Comparison of ENCODE assay signal across 22 cellular contexts in genomic region chr2:120797421-120798289, GRCh38.
DNase-seq lines count a peak whose midpoint lies in the region; TF ChIP-seq lines count a peak whose summit lies in the region.
"Had no signal": no experiment of that assay in that cellular context is flagged by ENCODE, and none has a peak within 500 bp of the region (broad histone marks: within the 10 kb centered on the region; RNA-seq: fewer than 3 reads in every experiment).

No MANE protein-coding gene starts in this region.

- H3K56ac ChIP-seq in mesendoderm (ENCODE audit: low read length) = peak overlapping the region; percentile 5

- H3K9me3 ChIP-seq in HEK293 (ENCODE audit: control insufficient read depth, insufficient read depth, low read depth, low read length) = no peaks in the 10 kb centered on the region
- H3K9me3 ChIP-seq: breast epithelium, Caco-2 had no signal

- H2BK5ac ChIP-seq in mesendoderm (ENCODE audit: low read length) = no peak overlapping the region

- H3K27me3 ChIP-seq in mesendoderm (ENCODE audit: insufficient read depth, low read length, poor library complexity) = no peaks in the 10 kb centered on the region
- H3K27me3 ChIP-seq: breast epithelium had no signal

- no peak overlapping the region for H2BK15ac ChIP-seq in mesendoderm (replicated peaks; ENCODE audit: low read depth)

- peaks cover 3% of the 10 kb centered on the region for H3K27me3 Mint-ChIP-seq in glutamatergic neuron (ENCODE audit: unreplicated experiment)
- H3K27me3 Mint-ChIP-seq: activated CD4-positive, alpha-beta memory T cell treated with anti-CD3 and anti-CD28 coated beads, Interleukin-2, amount 10 ng/mL, durations not matched to agents 7 days and 5 days; activated naive CD8-positive, alpha-beta T cell had no signal

- peaks cover 11% of the 10 kb centered on the region for H3K9me3 Mint-ChIP-seq in glutamatergic neuron (ENCODE audit: unreplicated experiment)
- H3K9me3 Mint-ChIP-seq: activated CD4-positive, alpha-beta memory T cell treated with anti-CD3 and anti-CD28 coated beads, Interleukin-2, amount 10 ng/mL, durations not matched to agents 7 days and 5 days; activated T-cell treated with anti-CD3 and anti-CD28 coated beads, Interleukin-2, amount 50 U/mL, for 72 hours had no signal

- no peak overlapping the region for H4K5ac ChIP-seq in mesendoderm (ENCODE audit: low read length)

- POLR2A ChIA-PET in HEK293 (lab: Yijun Ruan, JAX) = no interaction called here

- H3K79me2 ChIP-seq in mesendoderm (ENCODE audit: control insufficient read depth, insufficient read depth, low read length) = peaks cover 2% of the 10 kb centered on the region

- peak; percentile 40 for DNase-seq in AG08395 (ENCODE audit: low spot score)
- peak; percentile 83 for DNase-seq in cerebellar cortex (ENCODE audit: low spot score)
- no peak for DNase-seq in mesendoderm
- no peak for DNase-seq in HK-2 (ENCODE audit: unreplicated experiment)
- no peak for DNase-seq in glutamatergic neuron
- no peak for DNase-seq in SIG-M5 (lab: John Stamatoyannopoulos, UW)
- DNase-seq in T-helper 1 cell = no peak
- DNase-seq: activated CD4-positive, alpha-beta memory T cell treated with anti-CD3 and anti-CD28 coated beads, Interleukin-2, amount 10 ng/mL, durations not matched to agents 7 days and 5 days; activated T-cell treated with anti-CD3 and anti-CD28 coated beads, Interleukin-2, amount 50 U/mL, for 72 hours; Caco-2; hippocampal formation; kidney glomerular epithelial cell; NCI-H1092; NK-92 treated with Interleukin-12 subunit alpha and Interleukin-12 subunit beta, amount 100 ng/mL, for 24 hours; occipital lobe; stimulated activated CD4-positive, alpha-beta T cell treated with anti-CD3 and anti-CD28 coated beads, Interleukin-2, amount 100 ng/mL, for 48 hours; T-helper 17 cell had no signal

- no peak overlapping the region for H4K8ac ChIP-seq in mesendoderm (ENCODE audit: low read depth, low read length)

- H3K23ac ChIP-seq in mesendoderm (ENCODE audit: low read length) = no peak overlapping the region

- H3K36me3 ChIP-seq in HEK293 (ENCODE audit: control insufficient read depth in 2 of 2, insufficient read depth in 1 of 2, low read length in 2 of 2) = no peaks in the 10 kb centered on the region; a peak in 1 of 3 replicates
- H3K36me3 ChIP-seq in mesendoderm (ENCODE audit: control insufficient read depth, insufficient read depth, low read length) = no peaks in the 10 kb centered on the region
- H3K36me3 ChIP-seq: breast epithelium had no signal

- no peak overlapping the region for H3K9ac ChIP-seq in mesendoderm (ENCODE audit: low read length)
- H3K9ac ChIP-seq: KMS-11 had no signal

- H3K4me3 ChIP-seq in HEK293 (ENCODE audit: low read depth, low read length) (no peak overlapping the region), mesendoderm (ENCODE audit: low read length) (no peak overlapping the region)
- H3K4me3 ChIP-seq: breast epithelium, GM12878 had no signal

- no peak overlapping the region for H2AK5ac ChIP-seq in mesendoderm (ENCODE audit: low read length)

- H3K79me1 ChIP-seq in mesendoderm (ENCODE audit: low read length) = peaks cover 12% of the 10 kb centered on the region

- H3K4ac ChIP-seq in mesendoderm (ENCODE audit: low read depth, low read length) = no peak overlapping the region

- no peak overlapping the region for H3K4me3 Mint-ChIP-seq in glutamatergic neuron (ENCODE audit: unreplicated experiment)
- H3K4me3 Mint-ChIP-seq: activated CD4-positive, alpha-beta memory T cell treated with anti-CD3 and anti-CD28 coated beads, Interleukin-2, amount 10 ng/mL, durations not matched to agents 7 days and 5 days; activated naive CD8-positive, alpha-beta T cell; activated T-cell treated with anti-CD3 and anti-CD28 coated beads, Interleukin-2, amount 50 U/mL, for 72 hours; T-helper 17 cell had no signal

- no peak overlapping the region for H2BK120ac ChIP-seq in mesendoderm (ENCODE audit: low read depth, low read length)

- TF ChIP-seq CTCF in HEK293 (tag by site-specific recombination; IDR thresholded peaks at IDR 0.05) = no peak
- no peak for TF ChIP-seq CTCF in glutamatergic neuron (IDR thresholded peaks at IDR 0.05; ENCODE audit: partially characterized antibody, unreplicated experiment)

- no peaks in the 10 kb centered on the region for H3K36me3 Mint-ChIP-seq in glutamatergic neuron (ENCODE audit: unreplicated experiment)
- H3K36me3 Mint-ChIP-seq: activated naive CD8-positive, alpha-beta T cell had no signal

- CTCF ChIA-PET in HEK293 (lab: Yijun Ruan, JAX) = interaction anchor here (0.6 kb wide), 1 partner anchor 214 kb away, joined by 3 read pairs; no protein-coding TSS in a partner anchor

- peaks cover 30% of the 10 kb centered on the region for H3K4me1 Mint-ChIP-seq in glutamatergic neuron (ENCODE audit: low read depth, unreplicated experiment)
- H3K4me1 Mint-ChIP-seq: activated CD4-positive, alpha-beta memory T cell treated with anti-CD3 and anti-CD28 coated beads, Interleukin-2, amount 10 ng/mL, durations not matched to agents 7 days and 5 days had no signal

- no peak overlapping the region for H3K27ac ChIP-seq in HEK293 (ENCODE audit: extremely low read depth, low read depth, low read length)
- no peak overlapping the region for H3K27ac ChIP-seq in mesendoderm (ENCODE audit: low read depth, low read length)
- H3K27ac ChIP-seq: breast epithelium, KMS-11 had no signal

- H3K4me2 ChIP-seq in mesendoderm (ENCODE audit: low read length) = no peak overlapping the region
- H3K4me2 ChIP-seq: KMS-11 had no signal

- no peak overlapping the region for H3K27ac Mint-ChIP-seq in glutamatergic neuron (ENCODE audit: unreplicated experiment)
- H3K27ac Mint-ChIP-seq: activated CD4-positive, alpha-beta memory T cell treated with anti-CD3 and anti-CD28 coated beads, Interleukin-2, amount 10 ng/mL, durations not matched to agents 7 days and 5 days; activated naive CD8-positive, alpha-beta T cell; activated T-cell treated with anti-CD3 and anti-CD28 coated beads, Interleukin-2, amount 50 U/mL, for 72 hours; T-helper 17 cell had no signal

- peaks cover 3% of the 10 kb centered on the region; the same call in 1 of the 2 replicates for H3K4me1 ChIP-seq in HEK293 (ENCODE audit: control insufficient read depth, insufficient read depth, low read length)
- H3K4me1 ChIP-seq in mesendoderm (ENCODE audit: control insufficient read depth, low read depth, low read length) = no peaks in the 10 kb centered on the region
- H3K4me1 ChIP-seq: breast epithelium, Caco-2 had no signal

- H3K18ac ChIP-seq in mesendoderm (ENCODE audit: low read length) = no peak overlapping the region

- no CpG with 5 or more reads among the region's 24 CpGs for WGBS in mesendoderm (ENCODE audit: extremely low coverage, insufficient coverage, low lambda C conversion rate)

TF ChIP-seq in HEK293, 187 proteins besides CTCF, POLR2A, EP300 and RAD21:
- TF ChIP-seq ZNF404 (tag by site-specific recombination; IDR thresholded peaks at IDR 0.05) = no peak
- peak; percentile 53 for TF ChIP-seq ZIC2 (tag by site-specific recombination; IDR thresholded peaks at IDR 0.05)
TF ChIP-seq in HEK293: peak in this region for 1.

Comparison
In these comparisons a context has a peak if more than half of its experiments do, and no peak if none do; other contexts are left out.
1. DNase-seq: peak in AG08395 (single experiment) and cerebellar cortex (single experiment); none in mesendoderm (single experiment), HK-2 (single experiment), glutamatergic neuron (single experiment), SIG-M5 (single experiment) and T-helper 1 cell (0 of 5).